ENCODE assay signal across 12 cellular contexts in genomic region chr11:129141748-129142475, GRCh38. TPM values are rescaled to one million over a fixed set of nuclear protein-coding genes. Genes with fewer than 3 reads are reported as not detected.
DNase-seq lines count a peak whose midpoint lies in the region; ATAC-seq, FAIRE-seq and TF ChIP-seq lines count a peak whose summit lies in the region.
"Had no signal": no experiment of that assay in that cellular context is flagged by ENCODE, and none has a peak within 500 bp of the region (broad histone marks: within the 10 kb centered on the region; RNA-seq: fewer than 3 reads in every experiment).

No MANE protein-coding gene starts in this region.

- H3K27ac ChIP-seq in HEK293 (ENCODE audit: extremely low read depth, low read depth, low read length) (no peak overlapping the region), Peyer's patch (peak overlapping the region in 3 of 4 donors; percentile 29 to 54 (median 40))
- H3K27ac ChIP-seq: ascending aorta, thoracic aorta had no signal

- POLR2A ChIA-PET in HEK293 (lab: Yijun Ruan, JAX): no interaction called here

- in situ Hi-C loops in GM13977 (cut with MboI; ENCODE audit: low pct_unique_long_range_greater_than_20kb, low sequenced_read_pairs, unreplicated experiment): no loop called here

- H3K9me3 ChIP-seq in HEK293 (ENCODE audit: control insufficient read depth, insufficient read depth, low read depth, low read length) (no peaks in the 10 kb centered on the region), Peyer's patch (no peaks in the 10 kb centered on the region), skeletal muscle satellite cell (replicated peaks; ENCODE audit: low read length) (no peaks in the 10 kb centered on the region)
- H3K9me3 ChIP-seq: ascending aorta, thoracic aorta had no signal

- H3K4me1 ChIP-seq in HEK293 (ENCODE audit: control insufficient read depth, insufficient read depth, low read length): 0 out of 2 replicates have a peak, but pooled peaks cover 2% of the 10 kb centered on the region
- no peaks in the 10 kb centered on the region for H3K4me1 ChIP-seq in Peyer's patch
- H3K4me1 ChIP-seq in skeletal muscle satellite cell (ENCODE audit: control insufficient read depth, insufficient read depth, low read length): peaks cover 42% of the 10 kb centered on the region

- H3K36me3 ChIP-seq in HEK293 (ENCODE audit: control insufficient read depth in 2 of 2, insufficient read depth in 1 of 2, low read length in 2 of 2): no peaks in the 10 kb centered on the region
- no peaks in the 10 kb centered on the region for H3K36me3 ChIP-seq in Peyer's patch
- H3K36me3 ChIP-seq in skeletal muscle satellite cell (ENCODE audit: insufficient read depth, low read length): no peaks in the 10 kb centered on the region
- H3K36me3 ChIP-seq: ascending aorta, thoracic aorta had no signal

- H3K27me3 ChIP-seq in Peyer's patch (no peaks in the 10 kb centered on the region), skeletal muscle satellite cell (ENCODE audit: control insufficient read depth, insufficient read depth, low read length) (no peaks in the 10 kb centered on the region)
- H3K27me3 ChIP-seq: ascending aorta had no signal

- TF ChIP-seq POLR2A in Peyer's patch (IDR thresholded peaks at IDR 0.05): no peak

- FAIRE-seq in urothelium cell line (lab: Jason Lieb, UNC): no peak

- H3K4me3 ChIP-seq in HEK293 (ENCODE audit: low read depth, low read length): no peak overlapping the region
- peak overlapping the region in 2 of 4 donors; percentile 21 to 26 for H3K4me3 ChIP-seq in Peyer's patch
- H3K4me3 ChIP-seq in fibroblast of mammary gland (ENCODE audit: control insufficient read depth, low read depth, low read length): no peak overlapping the region
- no peak overlapping the region for H3K4me3 ChIP-seq in skeletal muscle satellite cell (ENCODE audit: low read length)
- H3K4me3 ChIP-seq: ascending aorta, thoracic aorta had no signal

- DNase-seq in Peyer's patch: no peak
- peak; percentile 57 for DNase-seq in fibroblast of mammary gland (ENCODE audit: low read depth)
- no peak for DNase-seq in urothelium cell line (ENCODE audit: low spot score)
- no peak for DNase-seq in GM13977 (ENCODE audit: low spot score)
- DNase-seq: activated gamma-delta T cell treated with Interleukin-2 at 50 U/mL for 16 hours; CD4-positive, CD25-positive, alpha-beta regulatory T cell; NK-92 treated with Interleukin-12 subunit alpha and Interleukin-12 subunit beta, amount 100 ng/mL, for 24 hours had no signal

- TF ChIP-seq CTCF in HEK293 (tag by site-specific recombination; IDR thresholded peaks at IDR 0.05) (no peak), Peyer's patch (IDR thresholded peaks at IDR 0.05) (no peak), fibroblast of mammary gland (conservative IDR thresholded peaks at IDR 0.05; ENCODE audit: control insufficient read depth, insufficient read depth, low read depth, low read length) (no peak), GM13977 (IDR thresholded peaks at IDR 0.05; ENCODE audit: extremely low read depth, insufficient read depth, missing control alignments) (no peak)

- H3K4me2 ChIP-seq in skeletal muscle satellite cell (ENCODE audit: low read length): peak overlapping the region; percentile 53

- no peak for ATAC-seq in HG03025 (IDR thresholded peaks at IDR 0.05; ENCODE audit: low FRiP score, unreplicated experiment)

- CTCF ChIA-PET in HEK293 (lab: Yijun Ruan, JAX): interaction anchor here (0.6 kb wide), 1 partner anchor 20 kb away, joined by 3 read pairs; no protein-coding TSS in a partner anchor

- peak overlapping the region; percentile 80 for H3K9ac ChIP-seq in skeletal muscle satellite cell (ENCODE audit: low read depth, low read length)

TF ChIP-seq in HEK293, 187 proteins besides CTCF, POLR2A, EP300 and RAD21:
- TF ChIP-seq ZNF394 (tag by site-specific recombination; IDR thresholded peaks at IDR 0.05; ENCODE audit: borderline replicate concordance): no peak
- no peak for TF ChIP-seq TSHZ1 (tag by site-specific recombination; IDR thresholded peaks at IDR 0.05; ENCODE audit: borderline replicate concordance)
- TF ChIP-seq KLF16 (tag by site-specific recombination; IDR thresholded peaks at IDR 0.05): no peak
- TF ChIP-seq ZNF704 (tag by site-specific recombination; IDR thresholded peaks at IDR 0.05): no peak
- TF ChIP-seq IKZF3 (tag by site-specific recombination; IDR thresholded peaks at IDR 0.05): no peak
- TF ChIP-seq PRDM1 (tag by site-specific recombination; IDR thresholded peaks at IDR 0.05): peak; percentile 59
- TF ChIP-seq ZNF776 (tag by site-specific recombination; IDR thresholded peaks at IDR 0.05; ENCODE audit: borderline replicate concordance): no peak
- no peak for TF ChIP-seq ZNF239 (tag by site-specific recombination; IDR thresholded peaks at IDR 0.05)

RNA-seq across cellular contexts. Expression of gene ARHGAP32, which starts 50.2 kb away (rescaled TPM):
- 100 to 1,000 TPM in 2 of 4 donors, 10 to 100 TPM in 2; 41.3 to 108 (median 101) TPM for total RNA-seq in Peyer's patch
- 4.8 and 5.7 TPM in 2 replicates for total RNA-seq in skeletal muscle satellite cell (2012; rRNA removed)
